Comparison of ENCODE assay signal across 1 cellular context in the genomic region with DNA sequence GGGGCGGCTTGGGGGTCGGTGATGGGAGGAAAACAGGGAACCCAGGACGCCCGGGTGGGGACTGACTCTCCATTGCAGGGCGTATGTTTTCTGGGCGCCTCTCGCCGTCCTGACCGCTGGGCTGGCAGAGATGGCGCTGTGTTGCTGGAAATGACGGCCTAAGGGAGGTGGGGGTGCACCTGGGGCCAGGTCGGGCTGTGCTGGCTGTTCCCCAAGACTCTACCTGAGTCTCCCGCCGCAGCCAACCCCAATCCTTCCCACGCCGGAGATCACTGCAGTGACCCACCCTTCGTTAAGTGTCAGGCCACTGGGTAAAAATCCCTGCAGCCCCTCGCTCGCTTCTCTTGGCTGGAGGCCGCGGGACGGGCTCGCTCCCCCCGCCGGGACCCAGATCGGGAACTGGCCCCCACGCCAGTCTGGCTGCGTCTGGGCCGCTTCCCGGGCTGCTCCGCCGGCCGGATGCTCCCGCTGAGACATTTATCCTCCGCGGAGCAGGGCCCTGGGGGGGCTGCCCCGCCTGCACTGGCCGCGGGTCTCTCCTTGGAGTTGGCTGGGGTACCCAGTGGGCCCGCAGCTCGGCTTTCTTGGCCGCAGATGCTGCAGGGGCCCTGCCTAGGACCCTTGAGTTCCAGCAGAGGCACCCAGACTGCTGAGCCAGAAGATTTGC.
TF ChIP-seq lines count a peak whose summit lies in the region.

No MANE protein-coding gene starts in this region.

TF ChIP-seq in HepG2, 621 proteins besides CTCF, POLR2A, EP300 and RAD21 (continued from another document and continues in another):
- TF ChIP-seq, protein P1, sequence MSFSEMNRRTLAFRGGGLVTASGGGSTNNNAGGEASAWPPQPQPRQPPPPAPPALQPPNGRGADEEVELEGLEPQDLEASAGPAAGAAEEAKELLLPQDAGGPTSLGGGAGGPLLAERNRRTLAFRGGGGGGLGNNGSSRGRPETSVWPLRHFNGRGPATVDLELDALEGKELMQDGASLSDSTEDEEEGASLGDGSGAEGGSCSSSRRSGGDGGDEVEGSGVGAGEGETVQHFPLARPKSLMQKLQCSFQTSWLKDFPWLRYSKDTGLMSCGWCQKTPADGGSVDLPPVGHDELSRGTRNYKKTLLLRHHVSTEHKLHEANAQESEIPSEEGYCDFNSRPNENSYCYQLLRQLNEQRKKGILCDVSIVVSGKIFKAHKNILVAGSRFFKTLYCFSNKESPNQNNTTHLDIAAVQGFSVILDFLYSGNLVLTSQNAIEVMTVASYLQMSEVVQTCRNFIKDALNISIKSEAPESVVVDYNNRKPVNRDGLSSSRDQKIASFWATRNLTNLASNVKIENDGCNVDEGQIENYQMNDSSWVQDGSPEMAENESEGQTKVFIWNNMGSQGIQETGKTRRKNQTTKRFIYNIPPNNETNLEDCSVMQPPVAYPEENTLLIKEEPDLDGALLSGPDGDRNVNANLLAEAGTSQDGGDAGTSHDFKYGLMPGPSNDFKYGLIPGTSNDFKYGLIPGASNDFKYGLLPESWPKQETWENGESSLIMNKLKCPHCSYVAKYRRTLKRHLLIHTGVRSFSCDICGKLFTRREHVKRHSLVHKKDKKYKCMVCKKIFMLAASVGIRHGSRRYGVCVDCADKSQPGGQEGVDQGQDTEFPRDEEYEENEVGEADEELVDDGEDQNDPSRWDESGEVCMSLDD (CRISPR knock-in tag; IDR thresholded peaks at IDR 0.05; ENCODE audit: borderline replicate concordance): no peak; the same call in 1 of the 2 replicates
- TF ChIP-seq, protein P2, sequence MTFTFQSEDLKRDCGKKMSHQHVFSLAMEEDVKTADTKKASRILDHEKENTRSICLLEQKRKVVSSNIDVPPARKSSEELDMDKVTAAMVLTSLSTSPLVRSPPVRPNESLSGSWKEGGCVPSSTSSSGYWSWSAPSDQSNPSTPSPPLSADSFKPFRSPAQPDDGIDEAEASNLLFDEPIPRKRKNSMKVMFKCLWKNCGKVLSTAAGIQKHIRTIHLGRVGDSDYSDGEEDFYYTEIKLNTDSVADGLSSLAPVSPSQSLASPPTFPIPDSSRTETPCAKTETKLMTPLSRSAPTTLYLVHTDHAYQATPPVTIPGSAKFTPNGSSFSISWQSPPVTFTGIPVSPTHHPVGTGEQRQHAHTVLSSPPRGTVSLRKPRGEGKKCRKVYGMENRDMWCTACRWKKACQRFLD (CRISPR knock-in tag; IDR thresholded peaks at IDR 0.05; ENCODE audit: borderline replicate concordance): no peak
- TF ChIP-seq, protein P3, sequence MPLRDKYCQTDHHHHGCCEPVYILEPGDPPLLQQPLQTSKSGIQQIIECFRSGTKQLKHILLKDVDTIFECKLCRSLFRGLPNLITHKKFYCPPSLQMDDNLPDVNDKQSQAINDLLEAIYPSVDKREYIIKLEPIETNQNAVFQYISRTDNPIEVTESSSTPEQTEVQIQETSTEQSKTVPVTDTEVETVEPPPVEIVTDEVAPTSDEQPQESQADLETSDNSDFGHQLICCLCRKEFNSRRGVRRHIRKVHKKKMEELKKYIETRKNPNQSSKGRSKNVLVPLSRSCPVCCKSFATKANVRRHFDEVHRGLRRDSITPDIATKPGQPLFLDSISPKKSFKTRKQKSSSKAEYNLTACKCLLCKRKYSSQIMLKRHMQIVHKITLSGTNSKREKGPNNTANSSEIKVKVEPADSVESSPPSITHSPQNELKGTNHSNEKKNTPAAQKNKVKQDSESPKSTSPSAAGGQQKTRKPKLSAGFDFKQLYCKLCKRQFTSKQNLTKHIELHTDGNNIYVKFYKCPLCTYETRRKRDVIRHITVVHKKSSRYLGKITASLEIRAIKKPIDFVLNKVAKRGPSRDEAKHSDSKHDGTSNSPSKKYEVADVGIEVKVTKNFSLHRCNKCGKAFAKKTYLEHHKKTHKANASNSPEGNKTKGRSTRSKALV (CRISPR knock-in tag; IDR thresholded peaks at IDR 0.05): no peak
- TF ChIP-seq KLF6 (CRISPR knock-in tag; IDR thresholded peaks at IDR 0.05): no peak
- TF ChIP-seq ZNF605 (CRISPR knock-in tag; IDR thresholded peaks at IDR 0.05): no peak
- TF ChIP-seq, protein P4, sequence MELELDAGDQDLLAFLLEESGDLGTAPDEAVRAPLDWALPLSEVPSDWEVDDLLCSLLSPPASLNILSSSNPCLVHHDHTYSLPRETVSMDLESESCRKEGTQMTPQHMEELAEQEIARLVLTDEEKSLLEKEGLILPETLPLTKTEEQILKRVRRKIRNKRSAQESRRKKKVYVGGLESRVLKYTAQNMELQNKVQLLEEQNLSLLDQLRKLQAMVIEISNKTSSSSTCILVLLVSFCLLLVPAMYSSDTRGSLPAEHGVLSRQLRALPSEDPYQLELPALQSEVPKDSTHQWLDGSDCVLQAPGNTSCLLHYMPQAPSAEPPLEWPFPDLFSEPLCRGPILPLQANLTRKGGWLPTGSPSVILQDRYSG (CRISPR knock-in tag; IDR thresholded peaks at IDR 0.05): no peak
- no peak for TF ChIP-seq HNRNPK (IDR thresholded peaks at IDR 0.05; ENCODE audit: low read depth, low read length, poor library complexity, severe bottlenecking)
- TF ChIP-seq DNMT1 (CRISPR knock-in tag; IDR thresholded peaks at IDR 0.05): no peak
- no peak for TF ChIP-seq CC2D1A (CRISPR knock-in tag; IDR thresholded peaks at IDR 0.05)
- TF ChIP-seq RFXAP (CRISPR knock-in tag; IDR thresholded peaks at IDR 0.05; ENCODE audit: borderline replicate concordance): no peak
- no peak for TF ChIP-seq ZNF33B (CRISPR knock-in tag; IDR thresholded peaks at IDR 0.05)
- no peak for TF ChIP-seq JARID2 (CRISPR knock-in tag; IDR thresholded peaks at IDR 0.05; ENCODE audit: insufficient replicate concordance)
- TF ChIP-seq, protein P5, sequence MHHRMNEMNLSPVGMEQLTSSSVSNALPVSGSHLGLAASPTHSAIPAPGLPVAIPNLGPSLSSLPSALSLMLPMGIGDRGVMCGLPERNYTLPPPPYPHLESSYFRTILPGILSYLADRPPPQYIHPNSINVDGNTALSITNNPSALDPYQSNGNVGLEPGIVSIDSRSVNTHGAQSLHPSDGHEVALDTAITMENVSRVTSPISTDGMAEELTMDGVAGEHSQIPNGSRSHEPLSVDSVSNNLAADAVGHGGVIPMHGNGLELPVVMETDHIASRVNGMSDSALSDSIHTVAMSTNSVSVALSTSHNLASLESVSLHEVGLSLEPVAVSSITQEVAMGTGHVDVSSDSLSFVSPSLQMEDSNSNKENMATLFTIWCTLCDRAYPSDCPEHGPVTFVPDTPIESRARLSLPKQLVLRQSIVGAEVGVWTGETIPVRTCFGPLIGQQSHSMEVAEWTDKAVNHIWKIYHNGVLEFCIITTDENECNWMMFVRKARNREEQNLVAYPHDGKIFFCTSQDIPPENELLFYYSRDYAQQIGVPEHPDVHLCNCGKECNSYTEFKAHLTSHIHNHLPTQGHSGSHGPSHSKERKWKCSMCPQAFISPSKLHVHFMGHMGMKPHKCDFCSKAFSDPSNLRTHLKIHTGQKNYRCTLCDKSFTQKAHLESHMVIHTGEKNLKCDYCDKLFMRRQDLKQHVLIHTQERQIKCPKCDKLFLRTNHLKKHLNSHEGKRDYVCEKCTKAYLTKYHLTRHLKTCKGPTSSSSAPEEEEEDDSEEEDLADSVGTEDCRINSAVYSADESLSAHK (CRISPR knock-in tag; IDR thresholded peaks at IDR 0.05; ENCODE audit: borderline replicate concordance): no peak
- no peak for TF ChIP-seq ZNF563 (CRISPR knock-in tag; IDR thresholded peaks at IDR 0.05)
- no peak for TF ChIP-seq LCORL (IDR thresholded peaks at IDR 0.05)
- 0 out of 2 replicates have a peak, but pooled peaks have one; percentile 58 for TF ChIP-seq LCORL (CRISPR knock-in tag; IDR thresholded peaks at IDR 0.05)
- TF ChIP-seq ZNF138 (CRISPR knock-in tag; IDR thresholded peaks at IDR 0.05; ENCODE audit: low read depth): no peak
- no peak for TF ChIP-seq ZNF543 (CRISPR knock-in tag; IDR thresholded peaks at IDR 0.05)
- no peak for TF ChIP-seq SP4 (CRISPR knock-in tag; IDR thresholded peaks at IDR 0.05)
- peak; percentile 52 for TF ChIP-seq SKI (IDR thresholded peaks at IDR 0.05; ENCODE audit: partially characterized antibody)
- TF ChIP-seq TSC22D2 (CRISPR knock-in tag; IDR thresholded peaks at IDR 0.05; ENCODE audit: borderline replicate concordance): no peak
- no peak for TF ChIP-seq REL (CRISPR knock-in tag; conservative IDR thresholded peaks at IDR 0.05)
- TF ChIP-seq, protein P6, sequence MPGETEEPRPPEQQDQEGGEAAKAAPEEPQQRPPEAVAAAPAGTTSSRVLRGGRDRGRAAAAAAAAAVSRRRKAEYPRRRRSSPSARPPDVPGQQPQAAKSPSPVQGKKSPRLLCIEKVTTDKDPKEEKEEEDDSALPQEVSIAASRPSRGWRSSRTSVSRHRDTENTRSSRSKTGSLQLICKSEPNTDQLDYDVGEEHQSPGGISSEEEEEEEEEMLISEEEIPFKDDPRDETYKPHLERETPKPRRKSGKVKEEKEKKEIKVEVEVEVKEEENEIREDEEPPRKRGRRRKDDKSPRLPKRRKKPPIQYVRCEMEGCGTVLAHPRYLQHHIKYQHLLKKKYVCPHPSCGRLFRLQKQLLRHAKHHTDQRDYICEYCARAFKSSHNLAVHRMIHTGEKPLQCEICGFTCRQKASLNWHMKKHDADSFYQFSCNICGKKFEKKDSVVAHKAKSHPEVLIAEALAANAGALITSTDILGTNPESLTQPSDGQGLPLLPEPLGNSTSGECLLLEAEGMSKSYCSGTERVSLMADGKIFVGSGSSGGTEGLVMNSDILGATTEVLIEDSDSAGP (CRISPR knock-in tag; IDR thresholded peaks at IDR 0.05; ENCODE audit: borderline replicate concordance): peak; percentile 56; the same call in 1 of the 2 replicates
- TF ChIP-seq ARID2 (CRISPR knock-in tag; IDR thresholded peaks at IDR 0.05; ENCODE audit: borderline replicate concordance): peak; percentile 83; the same call in 1 of the 2 replicates
- TF ChIP-seq, protein P7, sequence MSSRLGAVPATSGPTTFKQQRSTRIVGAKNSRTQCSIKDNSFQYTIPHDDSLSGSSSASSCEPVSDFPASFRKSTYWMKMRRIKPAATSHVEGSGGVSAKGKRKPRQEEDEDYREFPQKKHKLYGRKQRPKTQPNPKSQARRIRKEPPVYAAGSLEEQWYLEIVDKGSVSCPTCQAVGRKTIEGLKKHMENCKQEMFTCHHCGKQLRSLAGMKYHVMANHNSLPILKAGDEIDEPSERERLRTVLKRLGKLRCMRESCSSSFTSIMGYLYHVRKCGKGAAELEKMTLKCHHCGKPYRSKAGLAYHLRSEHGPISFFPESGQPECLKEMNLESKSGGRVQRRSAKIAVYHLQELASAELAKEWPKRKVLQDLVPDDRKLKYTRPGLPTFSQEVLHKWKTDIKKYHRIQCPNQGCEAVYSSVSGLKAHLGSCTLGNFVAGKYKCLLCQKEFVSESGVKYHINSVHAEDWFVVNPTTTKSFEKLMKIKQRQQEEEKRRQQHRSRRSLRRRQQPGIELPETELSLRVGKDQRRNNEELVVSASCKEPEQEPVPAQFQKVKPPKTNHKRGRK (CRISPR knock-in tag; IDR thresholded peaks at IDR 0.05): no peak
- TF ChIP-seq TRIM24 (CRISPR knock-in tag; IDR thresholded peaks at IDR 0.05): no peak
- no peak for TF ChIP-seq TBX3 (IDR thresholded peaks at IDR 0.05; ENCODE audit: borderline replicate concordance)
- no peak for TF ChIP-seq ZNF652 (CRISPR knock-in tag; IDR thresholded peaks at IDR 0.05; ENCODE audit: borderline replicate concordance, low read depth)
- TF ChIP-seq, protein P8, sequence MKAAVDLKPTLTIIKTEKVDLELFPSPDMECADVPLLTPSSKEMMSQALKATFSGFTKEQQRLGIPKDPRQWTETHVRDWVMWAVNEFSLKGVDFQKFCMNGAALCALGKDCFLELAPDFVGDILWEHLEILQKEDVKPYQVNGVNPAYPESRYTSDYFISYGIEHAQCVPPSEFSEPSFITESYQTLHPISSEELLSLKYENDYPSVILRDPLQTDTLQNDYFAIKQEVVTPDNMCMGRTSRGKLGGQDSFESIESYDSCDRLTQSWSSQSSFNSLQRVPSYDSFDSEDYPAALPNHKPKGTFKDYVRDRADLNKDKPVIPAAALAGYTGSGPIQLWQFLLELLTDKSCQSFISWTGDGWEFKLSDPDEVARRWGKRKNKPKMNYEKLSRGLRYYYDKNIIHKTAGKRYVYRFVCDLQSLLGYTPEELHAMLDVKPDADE (CRISPR knock-in tag; IDR thresholded peaks at IDR 0.05): no peak
- TF ChIP-seq, protein P9, sequence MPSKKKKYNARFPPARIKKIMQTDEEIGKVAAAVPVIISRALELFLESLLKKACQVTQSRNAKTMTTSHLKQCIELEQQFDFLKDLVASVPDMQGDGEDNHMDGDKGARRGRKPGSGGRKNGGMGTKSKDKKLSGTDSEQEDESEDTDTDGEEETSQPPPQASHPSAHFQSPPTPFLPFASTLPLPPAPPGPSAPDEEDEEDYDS (CRISPR knock-in tag; IDR thresholded peaks at IDR 0.05): no peak
- TF ChIP-seq NFRKB (IDR thresholded peaks at IDR 0.05): no peak
- TF ChIP-seq NFATC3 (CRISPR knock-in tag; IDR thresholded peaks at IDR 0.05): no peak
- TF ChIP-seq KLF11 (CRISPR knock-in tag; IDR thresholded peaks at IDR 0.05): no peak
- TF ChIP-seq, protein P10, sequence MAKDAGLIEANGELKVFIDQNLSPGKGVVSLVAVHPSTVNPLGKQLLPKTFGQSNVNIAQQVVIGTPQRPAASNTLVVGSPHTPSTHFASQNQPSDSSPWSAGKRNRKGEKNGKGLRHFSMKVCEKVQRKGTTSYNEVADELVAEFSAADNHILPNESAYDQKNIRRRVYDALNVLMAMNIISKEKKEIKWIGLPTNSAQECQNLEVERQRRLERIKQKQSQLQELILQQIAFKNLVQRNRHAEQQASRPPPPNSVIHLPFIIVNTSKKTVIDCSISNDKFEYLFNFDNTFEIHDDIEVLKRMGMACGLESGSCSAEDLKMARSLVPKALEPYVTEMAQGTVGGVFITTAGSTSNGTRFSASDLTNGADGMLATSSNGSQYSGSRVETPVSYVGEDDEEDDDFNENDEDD (CRISPR knock-in tag; IDR thresholded peaks at IDR 0.05; ENCODE audit: borderline replicate concordance): no peak
- TF ChIP-seq, protein P11, sequence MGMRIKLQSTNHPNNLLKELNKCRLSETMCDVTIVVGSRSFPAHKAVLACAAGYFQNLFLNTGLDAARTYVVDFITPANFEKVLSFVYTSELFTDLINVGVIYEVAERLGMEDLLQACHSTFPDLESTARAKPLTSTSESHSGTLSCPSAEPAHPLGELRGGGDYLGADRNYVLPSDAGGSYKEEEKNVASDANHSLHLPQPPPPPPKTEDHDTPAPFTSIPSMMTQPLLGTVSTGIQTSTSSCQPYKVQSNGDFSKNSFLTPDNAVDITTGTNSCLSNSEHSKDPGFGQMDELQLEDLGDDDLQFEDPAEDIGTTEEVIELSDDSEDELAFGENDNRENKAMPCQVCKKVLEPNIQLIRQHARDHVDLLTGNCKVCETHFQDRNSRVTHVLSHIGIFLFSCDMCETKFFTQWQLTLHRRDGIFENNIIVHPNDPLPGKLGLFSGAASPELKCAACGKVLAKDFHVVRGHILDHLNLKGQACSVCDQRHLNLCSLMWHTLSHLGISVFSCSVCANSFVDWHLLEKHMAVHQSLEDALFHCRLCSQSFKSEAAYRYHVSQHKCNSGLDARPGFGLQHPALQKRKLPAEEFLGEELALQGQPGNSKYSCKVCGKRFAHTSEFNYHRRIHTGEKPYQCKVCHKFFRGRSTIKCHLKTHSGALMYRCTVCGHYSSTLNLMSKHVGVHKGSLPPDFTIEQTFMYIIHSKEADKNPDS (CRISPR knock-in tag; IDR thresholded peaks at IDR 0.05): no peak
- no peak for TF ChIP-seq ZBTB7A (CRISPR knock-in tag; IDR thresholded peaks at IDR 0.05)
- no peak for TF ChIP-seq ZNF841 (CRISPR knock-in tag; IDR thresholded peaks at IDR 0.05; ENCODE audit: borderline replicate concordance)
- TF ChIP-seq, protein P12, sequence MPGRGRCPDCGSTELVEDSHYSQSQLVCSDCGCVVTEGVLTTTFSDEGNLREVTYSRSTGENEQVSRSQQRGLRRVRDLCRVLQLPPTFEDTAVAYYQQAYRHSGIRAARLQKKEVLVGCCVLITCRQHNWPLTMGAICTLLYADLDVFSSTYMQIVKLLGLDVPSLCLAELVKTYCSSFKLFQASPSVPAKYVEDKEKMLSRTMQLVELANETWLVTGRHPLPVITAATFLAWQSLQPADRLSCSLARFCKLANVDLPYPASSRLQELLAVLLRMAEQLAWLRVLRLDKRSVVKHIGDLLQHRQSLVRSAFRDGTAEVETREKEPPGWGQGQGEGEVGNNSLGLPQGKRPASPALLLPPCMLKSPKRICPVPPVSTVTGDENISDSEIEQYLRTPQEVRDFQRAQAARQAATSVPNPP (CRISPR knock-in tag; IDR thresholded peaks at IDR 0.05): no peak
